ENCODE assay signal across 1 cellular context in the genomic region with DNA sequence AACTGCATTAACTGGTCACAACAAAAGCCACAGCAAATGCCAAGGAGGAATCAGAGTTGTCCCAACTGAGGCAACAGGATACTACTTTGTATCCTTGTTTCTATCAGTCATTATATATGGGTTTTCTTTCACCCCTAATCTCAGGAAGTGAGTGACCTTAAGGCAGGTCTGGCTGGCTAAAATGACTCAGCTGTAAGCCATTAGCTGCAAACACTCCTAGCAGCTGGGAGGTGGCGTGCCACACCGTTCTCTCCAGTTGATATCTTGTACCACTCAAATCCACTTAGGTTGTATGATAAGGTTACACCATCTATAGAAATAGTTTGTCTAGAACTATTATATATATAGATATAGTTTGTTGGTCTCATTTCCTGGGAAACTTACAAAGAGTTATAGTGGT.
TF ChIP-seq lines count a peak whose summit lies in the region.

No MANE protein-coding gene starts in this region.

TF ChIP-seq in GM12878, 131 proteins besides CTCF, POLR2A, EP300 and RAD21:
- TF ChIP-seq, protein P1, sequence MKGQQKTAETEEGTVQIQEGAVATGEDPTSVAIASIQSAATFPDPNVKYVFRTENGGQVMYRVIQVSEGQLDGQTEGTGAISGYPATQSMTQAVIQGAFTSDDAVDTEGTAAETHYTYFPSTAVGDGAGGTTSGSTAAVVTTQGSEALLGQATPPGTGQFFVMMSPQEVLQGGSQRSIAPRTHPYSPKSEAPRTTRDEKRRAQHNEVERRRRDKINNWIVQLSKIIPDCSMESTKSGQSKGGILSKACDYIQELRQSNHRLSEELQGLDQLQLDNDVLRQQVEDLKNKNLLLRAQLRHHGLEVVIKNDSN (IDR thresholded peaks at IDR 0.05; ENCODE audit: borderline replicate concordance, extremely low read length, insufficient read depth, low read depth, low read length): no peak
- TF ChIP-seq EZH2 (IDR thresholded peaks at IDR 0.05; ENCODE audit: borderline replicate concordance, control insufficient read depth, low read depth, low read length): no peak
- no peak for TF ChIP-seq BCL11A (IDR thresholded peaks at IDR 0.05; ENCODE audit: low read depth, low read length)
- no peak for TF ChIP-seq TAF1 (IDR thresholded peaks at IDR 0.05; ENCODE audit: borderline replicate concordance, low read depth, low read length)
- no peak for TF ChIP-seq HCFC1 (IDR thresholded peaks at IDR 0.05; ENCODE audit: low read length)
- no peak for TF ChIP-seq IKZF1 (conservative IDR thresholded peaks at IDR 0.05)
- TF ChIP-seq ZNF274 (IDR thresholded peaks at IDR 0.05; ENCODE audit: insufficient read depth, insufficient read length): no peak
- no peak for TF ChIP-seq RCOR1 (conservative IDR thresholded peaks at IDR 0.05; ENCODE audit: low read depth, low read length)
- no peak for TF ChIP-seq IKZF2 (IDR thresholded peaks at IDR 0.05)
- no peak for TF ChIP-seq JUND (IDR thresholded peaks at IDR 0.05; ENCODE audit: low read depth, low read length)
- no peak for TF ChIP-seq KDM1A (IDR thresholded peaks at IDR 0.05; ENCODE audit: borderline replicate concordance)
- no peak for TF ChIP-seq SIX5 (IDR thresholded peaks at IDR 0.05; ENCODE audit: low read depth, low read length, severe bottlenecking)
- TF ChIP-seq STAT1 (conservative IDR thresholded peaks at IDR 0.05): no peak
- TF ChIP-seq CBX3 (IDR thresholded peaks at IDR 0.05; ENCODE audit: borderline replicate concordance, low read depth): no peak
- TF ChIP-seq ASH2L (IDR thresholded peaks at IDR 0.05; ENCODE audit: borderline replicate concordance, low read depth): no peak
- no peak for TF ChIP-seq RBBP5 (conservative IDR thresholded peaks at IDR 0.05)
